Comparison of ENCODE assay signal across 13 cellular contexts in the genomic region with DNA sequence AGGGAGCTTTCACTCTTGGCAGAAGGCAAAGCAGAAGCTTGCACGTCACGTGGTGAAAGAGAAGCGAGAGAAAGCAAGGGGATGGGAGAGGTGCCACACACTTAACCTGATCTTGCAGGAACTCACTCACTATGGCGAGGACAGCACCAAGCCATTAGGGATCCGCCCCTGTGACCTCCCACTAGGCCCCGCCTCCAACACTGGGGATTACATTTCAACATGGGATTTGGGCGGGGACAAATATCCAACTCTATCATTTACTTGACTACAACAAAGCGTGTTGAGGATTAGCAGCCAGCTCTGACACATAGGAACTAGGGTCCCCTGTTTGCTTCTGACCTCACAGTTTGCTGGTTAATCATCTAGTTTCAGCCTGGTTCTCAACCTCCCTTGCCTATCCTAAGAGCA. TPM values are rescaled to one million over a fixed set of nuclear protein-coding genes. Genes with fewer than 3 reads are reported as not detected.
DNase-seq lines count a peak whose midpoint lies in the region; ATAC-seq, FAIRE-seq and TF ChIP-seq lines count a peak whose summit lies in the region.
"Had no signal": no experiment of that assay in that cellular context is flagged by ENCODE, and none has a peak within 500 bp of the region (broad histone marks: within the 10 kb centered on the region; RNA-seq: fewer than 3 reads in every experiment).

No MANE protein-coding gene starts in this region.

- H3K27ac Mint-ChIP-seq in T-cell (peak overlapping the region; percentile 99), natural killer cell (peak overlapping the region; percentile 93 to 94)
- peak overlapping the region; percentile 98 for H3K27ac Mint-ChIP-seq in activated T-helper 2 cell treated with anti-CD3 and anti-CD28 coated beads, Interferon-gamma antibody, Interleukin-2, Interleukin-4, amounts not matched to agents 10 μg/mL and 5 μg/mL and 100 μg/mL, durations not matched to agents 14 hours and 24 hours and 36 hours
- H3K27ac Mint-ChIP-seq: progenitor cell of endocrine pancreas had no signal

- no peak for TF ChIP-seq CTCF in A549 (IDR thresholded peaks at IDR 0.05)
- no peak for TF ChIP-seq CTCF in natural killer cell (IDR thresholded peaks at IDR 0.05)

- POLR2A ChIA-PET in A549 (lab: Yijun Ruan, JAX) (interaction anchor here (3.3 kb wide), 1 partner anchor 34 kb away, joined by 11 read pairs; no protein-coding TSS in a partner anchor), T-cell (lab: Charles Lee) (interaction anchor here (0.5 to 1.3 kb wide), 4 partner anchors 15 to 1521 kb away, joined by 3 to 4 read pairs (median 3); no protein-coding TSS in a partner anchor)

- H3K27me3 Mint-ChIP-seq in T-cell, result no peaks in the 10 kb centered on the region
- H3K27me3 Mint-ChIP-seq in activated T-helper 2 cell treated with anti-CD3 and anti-CD28 coated beads, Interferon-gamma antibody, Interleukin-2, Interleukin-4, amounts not matched to agents 10 μg/mL and 5 μg/mL and 100 μg/mL, durations not matched to agents 14 hours and 24 hours and 36 hours (ENCODE audit: low read depth), result no peaks in the 10 kb centered on the region
- no peaks in the 10 kb centered on the region for H3K27me3 Mint-ChIP-seq in natural killer cell (ENCODE audit: low read depth in 2 of 2)
- H3K27me3 Mint-ChIP-seq: progenitor cell of endocrine pancreas had no signal

- no peak for TF ChIP-seq POLR2A in A549 (IDR thresholded peaks at IDR 0.05; ENCODE audit: low read length)

- TF ChIP-seq EP300 in A549 (IDR thresholded peaks at IDR 0.05), result no peak

- no peak overlapping the region for H3K4me2 ChIP-seq in A549

- DNase-seq in A549 (ENCODE audit: low read depth in 1 of 2, low spot score in 1 of 2) (no peak), T-cell (peak in 9 of 34 experiments; percentile 9 to 37 (median 20)), natural killer cell (no peak), DMS114 treated with DMSO at 0.1 percent for 48 hours (lab: John Stamatoyannopoulos, UW; ENCODE audit: unreplicated experiment) (no peak), left cardiac atrium (no peak)
- peak; percentile 38 for DNase-seq in activated T-helper 2 cell treated with anti-CD3 and anti-CD28 coated beads, Interferon-gamma antibody, Interleukin-2, Interleukin-4, amounts not matched to agents 10 μg/mL and 5 μg/mL and 100 μg/mL, durations not matched to agents 14 hours and 24 hours and 36 hours (ENCODE audit: low spot score)
- DNase-seq: left lung, MG63, NCI-H774 had no signal

- H3K4me3 Mint-ChIP-seq in T-cell, result peak overlapping the region; percentile 73 to 80 (median 79)
- peak overlapping the region; percentile 84 for H3K4me3 Mint-ChIP-seq in activated T-helper 2 cell treated with anti-CD3 and anti-CD28 coated beads, Interferon-gamma antibody, Interleukin-2, Interleukin-4, amounts not matched to agents 10 μg/mL and 5 μg/mL and 100 μg/mL, durations not matched to agents 14 hours and 24 hours and 36 hours (ENCODE audit: low read depth)
- peak overlapping the region; percentile 89 for H3K4me3 Mint-ChIP-seq in natural killer cell

- peak overlapping the region; percentile 53 to 68; a peak in 5 of 6 replicates for H3K27ac ChIP-seq in A549

- no peak overlapping the region for H3K4me3 ChIP-seq in A549
- H3K4me3 ChIP-seq: left lung, MG63 had no signal

- FAIRE-seq in A549 (lab: Jason Lieb, UNC), result no peak
- FAIRE-seq: TTC549 had no signal

- H3K9me3 Mint-ChIP-seq in T-cell, result peaks cover 0 to 4% (median 0%) of the 10 kb centered on the region in 3 donors
- peaks cover 12% of the 10 kb centered on the region for H3K9me3 Mint-ChIP-seq in activated T-helper 2 cell treated with anti-CD3 and anti-CD28 coated beads, Interferon-gamma antibody, Interleukin-2, Interleukin-4, amounts not matched to agents 10 μg/mL and 5 μg/mL and 100 μg/mL, durations not matched to agents 14 hours and 24 hours and 36 hours
- no peaks in the 10 kb centered on the region for H3K9me3 Mint-ChIP-seq in natural killer cell

- 85% methylated on average over 8 of the region's 8 CpGs for WGBS in A549 (ENCODE audit: missing lambda C conversion rate)

- no peak for TF ChIP-seq RAD21 in A549 (conservative IDR thresholded peaks at IDR 0.05 in 1 of 2, IDR thresholded peaks at IDR 0.05 in 1 of 2)

- CTCF ChIA-PET in A549 (lab: Yijun Ruan, JAX) (interaction anchor here (1.0 to 8.8 kb wide), 6 partner anchors 9 to 102 kb away, joined by 3 to 39 read pairs (median 4); no protein-coding TSS in a partner anchor), T-cell (lab: Charles Lee) (interaction anchor here (0.6 to 2.8 kb wide), 11 partner anchors 14 to 180 kb away, joined by 3 to 13 read pairs (median 3); no protein-coding TSS in a partner anchor)

- ATAC-seq in A549, result no peak
- no peak for ATAC-seq in T-cell (replicated peaks in 1 of 4)
- ATAC-seq in natural killer cell, result peak in 1 of 3 donors; percentile 3
- no peak for ATAC-seq in left cardiac atrium
- ATAC-seq in GM21529 (IDR thresholded peaks at IDR 0.05; ENCODE audit: unreplicated experiment), result no peak
- no peak for ATAC-seq in GM21447 (IDR thresholded peaks at IDR 0.05; ENCODE audit: unreplicated experiment)
- ATAC-seq: left lung had no signal

- intact Hi-C loops in activated T-helper 2 cell treated with anti-CD3 and anti-CD28 coated beads, Interferon-gamma antibody, Interleukin-2, Interleukin-4, amounts not matched to agents 10 μg/mL and 5 μg/mL and 100 μg/mL, durations not matched to agents 14 hours and 24 hours and 36 hours (cut with micrococcal nuclease), result loop anchor here (1.0 to 2.0 kb wide), 8 partner anchors 14 to 180 kb away; a partner anchor contains a TSS
- intact Hi-C loops in natural killer cell (cut with micrococcal nuclease) (loop anchor here (1.0 to 2.0 kb wide), 3 partner anchors 34 to 70 kb away; no protein-coding TSS in a partner anchor), left cardiac atrium (cut with DNase I) (no loop called here)

- H3K36me3 Mint-ChIP-seq in T-cell (peaks cover 7% of the 10 kb centered on the region), natural killer cell (no peaks in the 10 kb centered on the region)
- peaks cover 30% of the 10 kb centered on the region for H3K36me3 Mint-ChIP-seq in activated T-helper 2 cell treated with anti-CD3 and anti-CD28 coated beads, Interferon-gamma antibody, Interleukin-2, Interleukin-4, amounts not matched to agents 10 μg/mL and 5 μg/mL and 100 μg/mL, durations not matched to agents 14 hours and 24 hours and 36 hours (ENCODE audit: low read depth)

- peaks cover 77 to 89% (median 82%) of the 10 kb centered on the region in 3 donors for H3K4me1 Mint-ChIP-seq in T-cell
- H3K4me1 Mint-ChIP-seq in activated T-helper 2 cell treated with anti-CD3 and anti-CD28 coated beads, Interferon-gamma antibody, Interleukin-2, Interleukin-4, amounts not matched to agents 10 μg/mL and 5 μg/mL and 100 μg/mL, durations not matched to agents 14 hours and 24 hours and 36 hours (ENCODE audit: low read depth), result peaks cover 72% of the 10 kb centered on the region
- H3K4me1 Mint-ChIP-seq in natural killer cell, result peaks cover 59 to 65% of the 10 kb centered on the region in 2 donors

- peaks cover 41% of the 10 kb centered on the region for H3K4me1 ChIP-seq in A549

- peaks cover 7% of the 10 kb centered on the region; the same call in 2 of the 3 replicates for H3K9me3 ChIP-seq in A549

TF ChIP-seq in A549, 52 proteins besides CTCF, POLR2A, EP300 and RAD21:
- TF ChIP-seq, protein P1, sequence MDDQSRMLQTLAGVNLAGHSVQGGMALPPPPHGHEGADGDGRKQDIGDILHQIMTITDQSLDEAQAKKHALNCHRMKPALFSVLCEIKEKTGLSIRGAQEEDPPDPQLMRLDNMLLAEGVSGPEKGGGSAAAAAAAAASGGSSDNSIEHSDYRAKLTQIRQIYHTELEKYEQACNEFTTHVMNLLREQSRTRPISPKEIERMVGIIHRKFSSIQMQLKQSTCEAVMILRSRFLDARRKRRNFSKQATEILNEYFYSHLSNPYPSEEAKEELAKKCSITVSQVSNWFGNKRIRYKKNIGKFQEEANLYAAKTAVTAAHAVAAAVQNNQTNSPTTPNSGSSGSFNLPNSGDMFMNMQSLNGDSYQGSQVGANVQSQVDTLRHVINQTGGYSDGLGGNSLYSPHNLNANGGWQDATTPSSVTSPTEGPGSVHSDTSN (IDR thresholded peaks at IDR 0.05), result no peak
- TF ChIP-seq, protein P2, sequence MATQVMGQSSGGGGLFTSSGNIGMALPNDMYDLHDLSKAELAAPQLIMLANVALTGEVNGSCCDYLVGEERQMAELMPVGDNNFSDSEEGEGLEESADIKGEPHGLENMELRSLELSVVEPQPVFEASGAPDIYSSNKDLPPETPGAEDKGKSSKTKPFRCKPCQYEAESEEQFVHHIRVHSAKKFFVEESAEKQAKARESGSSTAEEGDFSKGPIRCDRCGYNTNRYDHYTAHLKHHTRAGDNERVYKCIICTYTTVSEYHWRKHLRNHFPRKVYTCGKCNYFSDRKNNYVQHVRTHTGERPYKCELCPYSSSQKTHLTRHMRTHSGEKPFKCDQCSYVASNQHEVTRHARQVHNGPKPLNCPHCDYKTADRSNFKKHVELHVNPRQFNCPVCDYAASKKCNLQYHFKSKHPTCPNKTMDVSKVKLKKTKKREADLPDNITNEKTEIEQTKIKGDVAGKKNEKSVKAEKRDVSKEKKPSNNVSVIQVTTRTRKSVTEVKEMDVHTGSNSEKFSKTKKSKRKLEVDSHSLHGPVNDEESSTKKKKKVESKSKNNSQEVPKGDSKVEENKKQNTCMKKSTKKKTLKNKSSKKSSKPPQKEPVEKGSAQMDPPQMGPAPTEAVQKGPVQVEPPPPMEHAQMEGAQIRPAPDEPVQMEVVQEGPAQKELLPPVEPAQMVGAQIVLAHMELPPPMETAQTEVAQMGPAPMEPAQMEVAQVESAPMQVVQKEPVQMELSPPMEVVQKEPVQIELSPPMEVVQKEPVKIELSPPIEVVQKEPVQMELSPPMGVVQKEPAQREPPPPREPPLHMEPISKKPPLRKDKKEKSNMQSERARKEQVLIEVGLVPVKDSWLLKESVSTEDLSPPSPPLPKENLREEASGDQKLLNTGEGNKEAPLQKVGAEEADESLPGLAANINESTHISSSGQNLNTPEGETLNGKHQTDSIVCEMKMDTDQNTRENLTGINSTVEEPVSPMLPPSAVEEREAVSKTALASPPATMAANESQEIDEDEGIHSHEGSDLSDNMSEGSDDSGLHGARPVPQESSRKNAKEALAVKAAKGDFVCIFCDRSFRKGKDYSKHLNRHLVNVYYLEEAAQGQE (IDR thresholded peaks at IDR 0.05), result no peak
- TF ChIP-seq ZC3H11A (IDR thresholded peaks at IDR 0.05), result no peak
- TF ChIP-seq JUNB (IDR thresholded peaks at IDR 0.05), result no peak
- no peak for TF ChIP-seq EHF (CRISPR knock-in tag; IDR thresholded peaks at IDR 0.05)
TF ChIP-seq in A549: peak in this region for 0.

RNA-seq across cellular contexts. Expression of a gene that starts 35.8 kb away (rescaled TPM):
- polyA plus RNA-seq in A549 (2011; rRNA removed) (149 and 163 TPM in 2 replicates), A549 (2017; fragmentation: RNase III; extraction: RNeasy Plus Mini Kit Qiagen cat#74134 plus additional on column Dnase treatment) (197 to 273 TPM (median 216 TPM) in 3 replicates)
- polyA plus RNA-seq in A549 (2012; cell fraction: cytosol; rRNA removed), result 174 and 289 TPM in 2 replicates
- polyA plus RNA-seq in A549 (2012; cell fraction: nucleus; rRNA removed), result 195 and 198 TPM in 2 replicates
- polyA minus RNA-seq in A549 (2011; rRNA and poly(A)+ RNA removed), result 226 and 241 TPM in 2 replicates
- total RNA-seq in T-cell (100 to 1,000 TPM; 209 to 386 (median 323) TPM), natural killer cell (100 to 1,000 TPM; 157 to 197 (median 158) TPM), left cardiac atrium (10 to 100 TPM; 14.6 to 19.1 TPM)
- total RNA-seq in activated T-helper 2 cell treated with anti-CD3 and anti-CD28 coated beads, Interferon-gamma antibody, Interleukin-2, Interleukin-4, amounts not matched to agents 10 μg/mL and 5 μg/mL and 100 μg/mL, durations not matched to agents 14 hours and 24 hours and 36 hours, result 60.8 and 61.1 TPM in 2 replicates

Comparison
In these comparisons a context has a peak if more than half of its experiments do, and no peak if none do; other contexts are left out.
1. intact Hi-C loops: an anchor here in activated T-helper 2 cell treated with anti-CD3 and anti-CD28 coated beads, Interferon-gamma antibody, Interleukin-2, Interleukin-4, amounts not matched to agents 10 μg/mL and 5 μg/mL and 100 μg/mL, durations not matched to agents 14 hours and 24 hours and 36 hours (1.0 to 2.0 kb wide) and natural killer cell (1.0 to 2.0 kb wide); none called in left cardiac atrium.